12 cellular contexts compared by ENCODE assay signal in genomic region chr7:158858592-158859503, GRCh38. TPM values are rescaled to one million over a fixed set of nuclear protein-coding genes. Genes with fewer than 3 reads are reported as not detected.
DNase-seq lines count a peak whose midpoint lies in the region; ATAC-seq and TF ChIP-seq lines count a peak whose summit lies in the region.
"Had no signal": no experiment of that assay in that cellular context is flagged by ENCODE, and none has a peak within 500 bp of the region (broad histone marks: within the 10 kb centered on the region; RNA-seq: fewer than 3 reads in every experiment).

No MANE protein-coding gene starts in this region.

- CTCF ChIA-PET in RWPE1 (lab: Yijun Ruan, JAX): interaction anchor here (0.6 kb wide), 2 partner anchors 163 to 1229 kb away, joined by 3 read pairs; no protein-coding TSS in a partner anchor

- H3K9ac ChIP-seq in smooth muscle cell (ENCODE audit: low read depth): no peak overlapping the region

- no peak for DNase-seq in activated T-cell treated with anti-CD3 and anti-CD28 coated beads, Interleukin-2, amount 50 U/mL, for 24 hours
- DNase-seq in activated T-cell treated with anti-CD3 and anti-CD28 coated beads, Interleukin-2, amount 50 U/mL, for 48 hours: no peak
- DNase-seq in RWPE1 (ENCODE audit: low spot score) (no peak), fibroblast of pulmonary artery (ENCODE audit: low read depth) (peak; percentile 7), smooth muscle cell (lab: John Stamatoyannopoulos, UW; ENCODE audit: unreplicated experiment) (no peak), SW480 (ENCODE audit: low spot score) (no peak), ascending aorta (ENCODE audit: low spot score in 2 of 2) (no peak), upper lobe of right lung (no peak)
- DNase-seq: activated CD4-positive, alpha-beta T cell treated with anti-CD3 and anti-CD28 coated beads, Interleukin-2, amount 50 U/mL, for 4 hours; BE2C; effector CD4-positive, alpha-beta T cell; NCI-H526 had no signal

- peak overlapping the region; percentile 64 for H3K27ac ChIP-seq in RWPE1
- peak overlapping the region; percentile 55 for H3K27ac ChIP-seq in smooth muscle cell (ENCODE audit: low read depth)
- H3K27ac ChIP-seq in ascending aorta: no peak overlapping the region
- no peak overlapping the region for H3K27ac ChIP-seq in upper lobe of right lung

- H3K9me3 ChIP-seq in smooth muscle cell (replicated peaks; ENCODE audit: low read depth) (no peaks in the 10 kb centered on the region), ascending aorta (no peaks in the 10 kb centered on the region), upper lobe of right lung (no peaks in the 10 kb centered on the region)
- H3K9me3 ChIP-seq: BE2C had no signal

- peaks cover 36% of the 10 kb centered on the region for H3K4me1 Mint-ChIP-seq in activated T-cell treated with anti-CD3 and anti-CD28 coated beads, Interleukin-2, amount 50 U/mL, for 24 hours (ENCODE audit: low read depth)

- H3K79me2 ChIP-seq in smooth muscle cell (ENCODE audit: low read depth): peaks cover 42% of the 10 kb centered on the region

- H3K4me3 Mint-ChIP-seq in activated T-cell treated with anti-CD3 and anti-CD28 coated beads, Interleukin-2, amount 50 U/mL, for 24 hours: no peak overlapping the region

- H4K20me1 ChIP-seq in smooth muscle cell (ENCODE audit: low read depth): no peaks in the 10 kb centered on the region

- TF ChIP-seq CTCF in RWPE1 (conservative IDR thresholded peaks at IDR 0.05; ENCODE audit: low read depth) (no peak), fibroblast of pulmonary artery (IDR thresholded peaks at IDR 0.05; ENCODE audit: low read length, missing control alignments) (no peak), smooth muscle cell (IDR thresholded peaks at IDR 0.05; ENCODE audit: borderline replicate concordance, insufficient read depth, poor library complexity, severe bottlenecking) (no peak), ascending aorta (IDR thresholded peaks at IDR 0.05) (no peak), upper lobe of right lung (IDR thresholded peaks at IDR 0.05) (no peak)

- H3K27me3 Mint-ChIP-seq in activated T-cell treated with anti-CD3 and anti-CD28 coated beads, Interleukin-2, amount 50 U/mL, for 24 hours: no peaks in the 10 kb centered on the region

- WGBS in smooth muscle cell (ENCODE audit: low lambda C conversion rate): 47% methylated on average over 5 of the region's 5 CpGs

- H3K9me3 Mint-ChIP-seq in activated T-cell treated with anti-CD3 and anti-CD28 coated beads, Interleukin-2, amount 50 U/mL, for 24 hours: no peaks in the 10 kb centered on the region

- H3F3A ChIP-seq in smooth muscle cell (ENCODE audit: low read depth): peaks cover 4% of the 10 kb centered on the region

- H3K4me2 ChIP-seq in smooth muscle cell: peak overlapping the region; percentile 46

- H2AFZ ChIP-seq in smooth muscle cell (ENCODE audit: low read depth): no peak overlapping the region

- no peaks in the 10 kb centered on the region for H3K27me3 ChIP-seq in smooth muscle cell (ENCODE audit: low read depth)
- H3K27me3 ChIP-seq in ascending aorta: no peaks in the 10 kb centered on the region
- H3K27me3 ChIP-seq in upper lobe of right lung: no peaks in the 10 kb centered on the region
- H3K27me3 ChIP-seq: BE2C had no signal

- peaks cover 6% of the 10 kb centered on the region for H3K36me3 Mint-ChIP-seq in activated T-cell treated with anti-CD3 and anti-CD28 coated beads, Interleukin-2, amount 50 U/mL, for 24 hours (ENCODE audit: low read depth)

- no peaks in the 10 kb centered on the region for H3K36me3 ChIP-seq in smooth muscle cell (ENCODE audit: low read depth)
- no peaks in the 10 kb centered on the region for H3K36me3 ChIP-seq in ascending aorta
- H3K36me3 ChIP-seq in upper lobe of right lung: no peaks in the 10 kb centered on the region
- H3K36me3 ChIP-seq: BE2C had no signal

- intact Hi-C loops in ascending aorta (cut with DNase I): no loop called here
- intact Hi-C loops in upper lobe of right lung (cut with DNase I): no loop called here

- H3K27ac Mint-ChIP-seq in activated T-cell treated with anti-CD3 and anti-CD28 coated beads, Interleukin-2, amount 50 U/mL, for 24 hours: peak overlapping the region; percentile 81

- no peak for ATAC-seq in upper lobe of right lung

- no peak overlapping the region for H3K4me3 ChIP-seq in fibroblast of pulmonary artery (replicated peaks; ENCODE audit: low read depth, low read length)
- H3K4me3 ChIP-seq in smooth muscle cell: no peak overlapping the region
- no peak overlapping the region for H3K4me3 ChIP-seq in ascending aorta
- no peak overlapping the region for H3K4me3 ChIP-seq in upper lobe of right lung

- POLR2A ChIA-PET in RWPE1 (lab: Yijun Ruan, JAX; ENCODE audit: low non-redundant PET): interaction anchor here (0.6 kb wide), 1 partner anchor 30 kb away, joined by 4 read pairs; no protein-coding TSS in a partner anchor

- H3K4me1 ChIP-seq in smooth muscle cell (ENCODE audit: low read depth) (peaks cover 40% of the 10 kb centered on the region), ascending aorta (peaks cover 10% of the 10 kb centered on the region in 2 donors), upper lobe of right lung (peaks cover 16% of the 10 kb centered on the region)
- H3K4me1 ChIP-seq: BE2C had no signal

RNA-seq across cellular contexts. Expression of gene DYNC2I1, which starts 2.5 kb away (rescaled TPM):
- 10.3 and 11.0 TPM in 2 replicates for total RNA-seq in smooth muscle cell
- polyA plus RNA-seq in smooth muscle cell: 29.2 and 50.0 TPM in 2 replicates
- 7.6 TPM for total RNA-seq in ascending aorta
- 17.9 TPM for total RNA-seq in upper lobe of right lung

RNA-seq across cellular contexts. Expression of gene ESYT2, which starts 29.5 kb away (rescaled TPM):
- total RNA-seq in smooth muscle cell (69.4 and 71.1 TPM in 2 replicates), ascending aorta (102 TPM), upper lobe of right lung (63.1 TPM)
- 27.9 and 33.8 TPM in 2 replicates for polyA plus RNA-seq in smooth muscle cell

Comparison
In these comparisons a context has a peak if more than half of its experiments do, and no peak if none do; other contexts are left out.
1. H3K27ac ChIP-seq: peak in RWPE1 (single experiment) and smooth muscle cell (single experiment); none in ascending aorta (0 of 2) and upper lobe of right lung (single experiment).